15 cellular contexts compared by ENCODE assay signal in genomic region chr14:61644185-61644584, GRCh38. TPM values are rescaled to one million over a fixed set of nuclear protein-coding genes. Genes with fewer than 3 reads are reported as not detected.
DNase-seq lines count a peak whose midpoint lies in the region; ATAC-seq and TF ChIP-seq lines count a peak whose summit lies in the region.
"Had no signal": no experiment of that assay in that cellular context is flagged by ENCODE, and none has a peak within 500 bp of the region (broad histone marks: within the 10 kb centered on the region; RNA-seq: fewer than 3 reads in every experiment).

No MANE protein-coding gene starts in this region.

- H3K27ac Mint-ChIP-seq in activated B cell treated with CpG ODN at 0.5 μM for 24 hours, result peak overlapping the region; percentile 57
- H3K27ac Mint-ChIP-seq in Calu3 (ENCODE audit: unreplicated experiment), result no peak overlapping the region

- TF ChIP-seq CTCF in activated B cell treated with CpG ODN at 0.5 μM for 24 hours (IDR thresholded peaks at IDR 0.05) (no peak), spleen (IDR thresholded peaks at IDR 0.05 in 8 of 11, conservative IDR thresholded peaks at IDR 0.05 in 3 of 11) (no peak), testis (IDR thresholded peaks at IDR 0.05) (no peak), Calu3 (IDR thresholded peaks at IDR 0.05; ENCODE audit: unreplicated experiment) (no peak)

- TF ChIP-seq POLR2A in spleen (IDR thresholded peaks at IDR 0.05) (no peak), testis (IDR thresholded peaks at IDR 0.05) (no peak)

- H3K27me3 Mint-ChIP-seq in activated B cell treated with CpG ODN at 0.5 μM for 24 hours (no peaks in the 10 kb centered on the region), Calu3 (ENCODE audit: unreplicated experiment) (no peaks in the 10 kb centered on the region)

- intact Hi-C loops in activated B cell treated with CpG ODN at 0.5 μM for 24 hours (cut with micrococcal nuclease) (loop anchor here (2.0 to 5.0 kb wide), 2 partner anchors 17 to 37 kb away; no protein-coding TSS in a partner anchor), spleen (cut with DNase I; ENCODE audit: low total_unique reads) (no loop called here), testis (cut with DNase I; ENCODE audit: low total_unique reads) (no loop called here), Calu3 (cut with micrococcal nuclease; ENCODE audit: unreplicated experiment) (no loop called here)

- H3K9me3 ChIP-seq in spleen (no peaks in the 10 kb centered on the region), testis (no peaks in the 10 kb centered on the region)
- H3K9me3 ChIP-seq: BE2C, HAP-1, prostate gland had no signal

- H3K4me1 ChIP-seq in spleen (peaks cover 0 to 40% (median 17%) of the 10 kb centered on the region in 6 donors), testis (no peaks in the 10 kb centered on the region)
- H3K4me1 ChIP-seq: prostate gland had no signal

- H3K4me3 ChIP-seq in spleen, result no peak overlapping the region
- no peak overlapping the region for H3K4me3 ChIP-seq in testis
- H3K4me3 ChIP-seq: HAP-1, prostate gland had no signal

- H3K9me3 Mint-ChIP-seq in activated B cell treated with CpG ODN at 0.5 μM for 24 hours, result no peaks in the 10 kb centered on the region
- H3K9me3 Mint-ChIP-seq in Calu3 (ENCODE audit: low read depth, unreplicated experiment), result no peaks in the 10 kb centered on the region

- CTCF ChIA-PET in activated B cell treated with CpG ODN at 0.5 μM for 24 hours (lab: Charles Lee) (no interaction called here), Calu3 (lab: Charles Lee) (no interaction called here)

- ATAC-seq in GM21526 (IDR thresholded peaks at IDR 0.05; ENCODE audit: low FRiP score, unreplicated experiment), result peak; percentile 15
- ATAC-seq in HG02973 (IDR thresholded peaks at IDR 0.05; ENCODE audit: unreplicated experiment), result peak; percentile 13
- ATAC-seq in activated B cell treated with CpG ODN at 0.5 μM for 24 hours (ENCODE audit: low read depth), result no peak
- ATAC-seq: left ventricle myocardium superior had no signal

- no peaks in the 10 kb centered on the region for H3K36me3 Mint-ChIP-seq in activated B cell treated with CpG ODN at 0.5 μM for 24 hours (ENCODE audit: low read depth)
- H3K36me3 Mint-ChIP-seq in Calu3 (ENCODE audit: insufficient read depth, unreplicated experiment), result no peaks in the 10 kb centered on the region

- H3K36me3 ChIP-seq in spleen, result no peaks in the 10 kb centered on the region
- no peaks in the 10 kb centered on the region for H3K36me3 ChIP-seq in testis (ENCODE audit: low read depth, missing control alignments)
- H3K36me3 ChIP-seq: BE2C, HAP-1, prostate gland had no signal

- H3K27me3 ChIP-seq in spleen (replicated peaks in 1 of 7) (no peaks in the 10 kb centered on the region), testis (no peaks in the 10 kb centered on the region)
- H3K27me3 ChIP-seq: BE2C had no signal

- H3K4me1 Mint-ChIP-seq in activated B cell treated with CpG ODN at 0.5 μM for 24 hours (peaks cover 29% of the 10 kb centered on the region), Calu3 (ENCODE audit: low read depth, unreplicated experiment) (peaks cover under 1% of the 10 kb centered on the region)

- POLR2A ChIA-PET in activated B cell treated with CpG ODN at 0.5 μM for 24 hours (lab: Charles Lee), result interaction anchor here (0.6 kb wide), 1 partner anchor 19 kb away, joined by 4 read pairs; no protein-coding TSS in a partner anchor

- DNase-seq in activated B cell treated with CpG ODN at 0.5 μM for 24 hours (no peak), spleen (no peak), NCI-H187 treated with DMSO at 0.1 percent for 48 hours (lab: John Stamatoyannopoulos, UW) (no peak), testis (no peak), Calu3 (no peak)
- DNase-seq: activated T-cell treated with anti-CD3 and anti-CD28 coated beads, Interleukin-2, amount 50 U/mL, for 48 hours; KBM-7; left ventricle myocardium superior; NCI-H1417 treated with DMSO at 0.1 percent for 48 hours; stimulated activated CD4-positive, alpha-beta T cell treated with anti-CD3 and anti-CD28 coated beads, Interleukin-15, amount 100 ng/mL, for 24 hours had no signal

- no peak overlapping the region for H3K4me3 Mint-ChIP-seq in activated B cell treated with CpG ODN at 0.5 μM for 24 hours
- no peak overlapping the region for H3K4me3 Mint-ChIP-seq in Calu3 (ENCODE audit: low read depth, unreplicated experiment)

- H3K27ac ChIP-seq in spleen (peak overlapping the region in 5 of 8 donors; percentile 11 to 54 (median 35)), testis (no peak overlapping the region)
- H3K27ac ChIP-seq: prostate gland had no signal

- BruUV-seq in Calu3 (replicated peaks; lab: Mats Ljungman, UMichigan), result no TSS peak

RNA-seq across cellular contexts. Expression of gene HIF1A, which starts 51.1 kb away (rescaled TPM):
- total RNA-seq in activated B cell treated with CpG ODN at 0.5 μM for 24 hours, result 148 and 179 TPM in 2 replicates
- 100 to 1,000 TPM; 177 to 312 (median 248) TPM for total RNA-seq in spleen
- polyA plus RNA-seq in spleen, result 10 to 100 TPM; 34.6 to 44.8 (median 43.7) TPM
- 100 to 1,000 TPM; 105 to 140 TPM for total RNA-seq in testis
- 63.1 TPM for polyA plus RNA-seq in testis (ENCODE audit: insufficient read depth, low read depth, low replicate concordance)
- 213 and 229 TPM in 2 replicates for total RNA-seq in Calu3 (2022)

Comparison
In these comparisons a context has a peak if more than half of its experiments do, and no peak if none do; other contexts are left out.
1. H3K27ac ChIP-seq: peak in spleen (5 of 8); none in testis (0 of 2).